13 cellular contexts compared by ENCODE assay signal in genomic region chr16:68021490-68021889, GRCh38. TPM values are rescaled to one million over a fixed set of nuclear protein-coding genes. Genes with fewer than 3 reads are reported as not detected.
DNase-seq lines count a peak whose midpoint lies in the region; ATAC-seq and TF ChIP-seq lines count a peak whose summit lies in the region.
"Had no signal": no experiment of that assay in that cellular context is flagged by ENCODE, and none has a peak within 500 bp of the region (broad histone marks: within the 10 kb centered on the region; RNA-seq: fewer than 3 reads in every experiment).

No MANE protein-coding gene starts in this region.

- no peak overlapping the region for H3K27ac ChIP-seq in CD4-positive, CD25-positive, alpha-beta regulatory T cell (ENCODE audit: insufficient read depth, low read length, poor library complexity, severe bottlenecking)
- no peak overlapping the region for H3K27ac ChIP-seq in Karpas-422 (ENCODE audit: low read length)

- H3K27ac Mint-ChIP-seq in CD4-positive, CD25-positive, alpha-beta regulatory T cell, result peak overlapping the region in 2 of 3 donors; percentile 60 to 98
- H3K27ac Mint-ChIP-seq in chondrocyte (ENCODE audit: unreplicated experiment) (no peak overlapping the region), neural crest cell (ENCODE audit: unreplicated experiment) (no peak overlapping the region)

- peaks cover 14% of the 10 kb centered on the region for H4K20me1 ChIP-seq in Karpas-422 (ENCODE audit: insufficient read depth, low read depth, low read length)

- H3K9me3 Mint-ChIP-seq in CD4-positive, CD25-positive, alpha-beta regulatory T cell, result no peaks in the 10 kb centered on the region
- H3K9me3 Mint-ChIP-seq in chondrocyte (ENCODE audit: low read depth) (no peaks in the 10 kb centered on the region), neural crest cell (no peaks in the 10 kb centered on the region)

- H3K9me3 ChIP-seq in CD4-positive, CD25-positive, alpha-beta regulatory T cell (ENCODE audit: control insufficient read depth in 2 of 2, low read length in 2 of 2), result no peaks in the 10 kb centered on the region
- no peaks in the 10 kb centered on the region for H3K9me3 ChIP-seq in Karpas-422 (ENCODE audit: low read length)

- H3K4me1 Mint-ChIP-seq in CD4-positive, CD25-positive, alpha-beta regulatory T cell, result peaks cover 5 to 35% (median 18%) of the 10 kb centered on the region in 4 donors
- peaks cover 25% of the 10 kb centered on the region for H3K4me1 Mint-ChIP-seq in chondrocyte (ENCODE audit: low read depth)
- H3K4me1 Mint-ChIP-seq in neural crest cell, result peaks cover 12% of the 10 kb centered on the region

- peaks cover 48% of the 10 kb centered on the region for H3K79me2 ChIP-seq in Karpas-422 (ENCODE audit: low read length)

- no peaks in the 10 kb centered on the region for H3K27me3 Mint-ChIP-seq in CD4-positive, CD25-positive, alpha-beta regulatory T cell
- H3K27me3 Mint-ChIP-seq in chondrocyte (ENCODE audit: low read depth) (no peaks in the 10 kb centered on the region), neural crest cell (ENCODE audit: low read depth) (no peaks in the 10 kb centered on the region)

- TF ChIP-seq CTCF in chondrocyte (IDR thresholded peaks at IDR 0.05) (no peak), neural crest cell (conservative IDR thresholded peaks at IDR 0.05) (no peak)

- no peaks in the 10 kb centered on the region for H3K27me3 ChIP-seq in CD4-positive, CD25-positive, alpha-beta regulatory T cell (ENCODE audit: control insufficient read depth, insufficient read depth, low read length)
- H3K27me3 ChIP-seq in Karpas-422 (ENCODE audit: low read length), result no peaks in the 10 kb centered on the region

- peaks cover 13% of the 10 kb centered on the region for H3K36me3 ChIP-seq in CD4-positive, CD25-positive, alpha-beta regulatory T cell (ENCODE audit: control insufficient read depth, insufficient read depth, low read length)
- H3K36me3 ChIP-seq in Karpas-422 (ENCODE audit: insufficient read depth, low read length), result peaks cover 23% of the 10 kb centered on the region

- H3K4me1 ChIP-seq in CD4-positive, CD25-positive, alpha-beta regulatory T cell (ENCODE audit: control insufficient read depth, insufficient read depth, low read length, poor library complexity, severe bottlenecking), result peaks cover 25% of the 10 kb centered on the region
- peaks cover 21% of the 10 kb centered on the region for H3K4me1 ChIP-seq in Karpas-422 (ENCODE audit: low read length)

- peaks cover 3% of the 10 kb centered on the region for H3K36me3 Mint-ChIP-seq in CD4-positive, CD25-positive, alpha-beta regulatory T cell
- H3K36me3 Mint-ChIP-seq in chondrocyte (ENCODE audit: low read depth), result peaks cover 2% of the 10 kb centered on the region
- peaks cover 2% of the 10 kb centered on the region for H3K36me3 Mint-ChIP-seq in neural crest cell (ENCODE audit: low read depth)

- ATAC-seq in CD4-positive, CD25-positive, alpha-beta regulatory T cell (ENCODE audit: low read depth in 2 of 2), result no peak
- no peak for ATAC-seq in GM21381 (IDR thresholded peaks at IDR 0.05; ENCODE audit: unreplicated experiment)
- no peak for ATAC-seq in GM19397 (IDR thresholded peaks at IDR 0.05; ENCODE audit: unreplicated experiment)

- H3K4me3 Mint-ChIP-seq in CD4-positive, CD25-positive, alpha-beta regulatory T cell, result peak overlapping the region; percentile 95 to 97 (median 96)
- H3K4me3 Mint-ChIP-seq in chondrocyte (ENCODE audit: unreplicated experiment) (peak overlapping the region; percentile 40), neural crest cell (peak overlapping the region; percentile 97)

- H3K9me2 ChIP-seq in Karpas-422 (replicated peaks; ENCODE audit: insufficient read depth, low read length), result no peaks in the 10 kb centered on the region

- peak overlapping the region; percentile 83 for H3K4me3 ChIP-seq in CD4-positive, CD25-positive, alpha-beta regulatory T cell (ENCODE audit: low read depth, low read length)
- H3K4me3 ChIP-seq in Karpas-422 (ENCODE audit: low read length), result peak overlapping the region; percentile 91; the same call in 1 of the 2 replicates

- H2AFZ ChIP-seq in Karpas-422 (ENCODE audit: low read length), result no peak overlapping the region

- no peak overlapping the region for H3K9ac ChIP-seq in Karpas-422 (ENCODE audit: low read length)

- no peak for DNase-seq in CD4-positive, CD25-positive, alpha-beta regulatory T cell
- DNase-seq in Karpas-422 (no peak), chondrocyte (ENCODE audit: low spot score) (no peak), neural crest cell (ENCODE audit: low read depth, low spot score) (no peak), NCI-H446 treated with DMSO at 0.1 percent for 48 hours (lab: John Stamatoyannopoulos, UW) (no peak)
- no peak for DNase-seq in stimulated activated CD4-positive, alpha-beta T cell treated with anti-CD3 and anti-CD28 coated beads, Interleukin-2, amount 100 ng/mL, for 24 hours
- DNase-seq: NCI-H524 treated with DMSO at 0.1 percent for 48 hours had no signal

- H3K4me2 ChIP-seq in Karpas-422 (ENCODE audit: low read depth, low read length, poor library complexity, severe bottlenecking), result peak overlapping the region; percentile 98

RNA-seq across cellular contexts. Expression of gene DDX28, which starts 1.5 kb away (rescaled TPM):
- 14.9 TPM for total RNA-seq in CD4-positive, CD25-positive, alpha-beta regulatory T cell
- polyA plus RNA-seq in CD4-positive, CD25-positive, alpha-beta regulatory T cell, result 10 to 100 TPM; 48.0 to 68.2 (median 63.9) TPM
- 10.8 and 20.9 TPM in 2 replicates for total RNA-seq in Karpas-422 (2014; rRNA removed; shearing (Covaris generic); ENCODE audit: low replicate concordance)
- 5.8 to 6.7 TPM (median 6.6 TPM) in 3 replicates for total RNA-seq in chondrocyte
- 12.5 and 13.3 TPM in 2 replicates for total RNA-seq in neural crest cell

RNA-seq across cellular contexts. Expression of gene DUS2, which starts 1.6 kb away (rescaled TPM):
- 15.2 TPM for total RNA-seq in CD4-positive, CD25-positive, alpha-beta regulatory T cell
- 10 to 100 TPM in 2 of 4 donors, 1 to 10 TPM in 2; 7.7 to 11.5 (median 10.3) TPM for polyA plus RNA-seq in CD4-positive, CD25-positive, alpha-beta regulatory T cell
- total RNA-seq in Karpas-422 (2014; rRNA removed; shearing (Covaris generic); ENCODE audit: low replicate concordance), result 23.7 and 35.8 TPM in 2 replicates
- total RNA-seq in chondrocyte, result 12.2 to 15.9 TPM (median 12.7 TPM) in 3 replicates
- 26.6 and 28.4 TPM in 2 replicates for total RNA-seq in neural crest cell

RNA-seq across cellular contexts. Expression of gene DPEP2NB, which starts 5.8 kb away (rescaled TPM):
- total RNA-seq in CD4-positive, CD25-positive, alpha-beta regulatory T cell, result not detected
- not detected for polyA plus RNA-seq in CD4-positive, CD25-positive, alpha-beta regulatory T cell
- not detected in 2 replicates for total RNA-seq in Karpas-422 (2014; rRNA removed; shearing (Covaris generic); ENCODE audit: low replicate concordance)
- total RNA-seq in chondrocyte (not detected in 3 replicates), neural crest cell (not detected in 2 replicates)
- total RNA-seq: fibroblast of lung, lung, urinary bladder had no signal
- polyA plus RNA-seq: adipose tissue, fibroblast of lung, lung, urinary bladder had no signal

RNA-seq across cellular contexts. Expression of gene DPEP2, which starts 22.2 kb away (rescaled TPM):
- 52.4 TPM for total RNA-seq in CD4-positive, CD25-positive, alpha-beta regulatory T cell
- polyA plus RNA-seq in CD4-positive, CD25-positive, alpha-beta regulatory T cell, result 10 to 100 TPM; 52.2 to 70.0 (median 63.4) TPM
- not detected in 2 replicates for total RNA-seq in Karpas-422 (2014; rRNA removed; shearing (Covaris generic); ENCODE audit: low replicate concordance)
- total RNA-seq in chondrocyte (not detected in 3 replicates), neural crest cell (not detected in 2 replicates)
- total RNA-seq: fibroblast of lung had no signal
- polyA plus RNA-seq: fibroblast of lung had no signal

RNA-seq across cellular contexts. Expression of gene DPEP3, which starts 41.2 kb away (rescaled TPM):
- total RNA-seq in CD4-positive, CD25-positive, alpha-beta regulatory T cell, result 0.44 TPM
- polyA plus RNA-seq in CD4-positive, CD25-positive, alpha-beta regulatory T cell, result under 1 TPM in 1 of 4 donors, not detected in 3; 0.19 TPM
- total RNA-seq in Karpas-422 (2014; rRNA removed; shearing (Covaris generic); ENCODE audit: low replicate concordance), result not detected in 2 replicates
- not detected in 3 replicates for total RNA-seq in chondrocyte
- total RNA-seq in neural crest cell, result not detected in 2 replicates
- total RNA-seq: fibroblast of lung, urinary bladder had no signal
- polyA plus RNA-seq: fibroblast of lung had no signal

Comparison
In these comparisons a context has a peak if more than half of its experiments do, and no peak if none do; other contexts are left out.
1. H3K27ac Mint-ChIP-seq: peak in CD4-positive, CD25-positive, alpha-beta regulatory T cell (2 of 3); none in chondrocyte (single experiment) and neural crest cell (single experiment).
2. H3K4me3 Mint-ChIP-seq: peak in every context shown above with its lines; median percentile 97 in neural crest cell; 96 in CD4-positive, CD25-positive, alpha-beta regulatory T cell; 40 in chondrocyte.